ENCODE assay signal across 4 cellular contexts in genomic region chr2:30649828-30650227, GRCh38.
"Had no signal": no experiment of that assay in that cellular context is flagged by ENCODE, and none has a peak within 500 bp of the region (broad histone marks: within the 10 kb centered on the region; RNA-seq: fewer than 3 reads in every experiment).

No MANE protein-coding gene starts in this region.

- ATAC-seq: GM23338 had no signal

- H3K4me3 ChIP-seq: GM23338, K562 had no signal

- DNase-seq: H9, HCEC 1CT had no signal

- H3K4me3 Mint-ChIP-seq: GM23338, H9 had no signal

- H2AFZ ChIP-seq: GM23338 had no signal

- H3K4me2 ChIP-seq: GM23338 had no signal

- H3K9me3 Mint-ChIP-seq: GM23338, H9 had no signal

- H3K27ac Mint-ChIP-seq: GM23338, H9 had no signal
